Comparison of ENCODE assay signal across 8 cellular contexts in the genomic region with DNA sequence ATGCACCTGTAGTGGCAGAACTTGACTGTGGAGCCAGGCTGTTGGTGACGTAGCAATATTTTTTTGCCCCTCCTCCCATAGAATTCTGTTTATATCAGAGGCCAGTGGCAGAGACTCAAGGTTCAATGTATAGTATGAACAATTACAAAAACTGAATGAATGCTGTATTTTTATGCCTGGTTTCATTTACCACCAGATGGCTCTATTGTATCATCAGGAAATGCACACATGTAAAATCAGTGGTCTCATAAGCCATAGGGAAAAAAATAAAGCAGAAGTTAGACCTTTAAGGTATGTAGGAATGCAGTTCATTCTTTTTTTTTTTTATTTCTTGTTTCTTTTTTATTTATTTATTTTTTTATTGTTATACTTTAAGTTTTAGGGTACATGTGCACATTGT. TPM values are rescaled to one million over a fixed set of nuclear protein-coding genes. Genes with fewer than 3 reads are reported as not detected.
DNase-seq lines count a peak whose midpoint lies in the region; ATAC-seq and TF ChIP-seq lines count a peak whose summit lies in the region.

No MANE protein-coding gene starts in this region.

- H3K27me3 ChIP-seq in Caco-2 (replicated peaks; ENCODE audit: control insufficient read depth, insufficient read depth, low read length) (no peaks in the 10 kb centered on the region), lung (ENCODE audit: control insufficient read depth, insufficient read depth) (no peaks in the 10 kb centered on the region)

- TF ChIP-seq CTCF in Caco-2 (IDR thresholded peaks at IDR 0.05; ENCODE audit: insufficient read depth in 1 of 2, low read depth in 1 of 2, low read length in 1 of 2, severe bottlenecking in 1 of 2, unreplicated experiment in 1 of 2) (peak; percentile 52 to 72), astrocyte of the cerebellum (IDR thresholded peaks at IDR 0.05; ENCODE audit: low read depth, low read length, missing control alignments) (peak; percentile 41), lung (IDR thresholded peaks at IDR 0.05; ENCODE audit: control extremely low read depth, extremely low read depth) (peak; percentile 16)

- no TSS peak for BruUV-seq in Caco-2 (replicated peaks; lab: Mats Ljungman, UMichigan)

- H3K4me1 ChIP-seq in Caco-2 (no peaks in the 10 kb centered on the region), lung (ENCODE audit: control insufficient read depth in 2 of 2, insufficient read depth in 2 of 2, low read length in 2 of 2) (no peaks in the 10 kb centered on the region)

- no peak overlapping the region for H3K4me3 Mint-ChIP-seq in Caco-2 (ENCODE audit: unreplicated experiment)

- WGBS in lung, 2 donors = 76 to 77% methylated on average over 1 of the region's 1 CpG

- H3K27me3 Mint-ChIP-seq in Caco-2 (ENCODE audit: insufficient read depth, unreplicated experiment) = no peaks in the 10 kb centered on the region

- CTCF ChIA-PET in Caco-2 (lab: Charles Lee) = no interaction called here

- intact Hi-C loops in Caco-2 (cut with micrococcal nuclease; ENCODE audit: unreplicated experiment) = loop anchor here (1.0 to 2.0 kb wide), 4 partner anchors 128 to 753 kb away; no protein-coding TSS in a partner anchor

- H3K36me3 ChIP-seq in Caco-2 (ENCODE audit: control insufficient read depth, insufficient read depth, low read length) = no peaks in the 10 kb centered on the region
- no peaks in the 10 kb centered on the region for H3K36me3 ChIP-seq in lung (ENCODE audit: control insufficient read depth in 2 of 2, insufficient read depth in 2 of 2, low read length in 2 of 2)

- no peaks in the 10 kb centered on the region for H3K4me1 Mint-ChIP-seq in Caco-2 (ENCODE audit: low read depth, unreplicated experiment)

- in situ Hi-C loops in astrocyte of the cerebellum (cut with HindIII; ENCODE audit: low sequenced_read_pairs) = no loop called here

- H3K36me3 Mint-ChIP-seq in Caco-2 (ENCODE audit: insufficient read depth, unreplicated experiment) = no peaks in the 10 kb centered on the region

- H3K27ac Mint-ChIP-seq in Caco-2 (ENCODE audit: unreplicated experiment) = no peak overlapping the region

- no peaks in the 10 kb centered on the region for H3K9me3 Mint-ChIP-seq in Caco-2 (ENCODE audit: unreplicated experiment)

- ATAC-seq in lung (ENCODE audit: insufficient read depth, low FRiP score) (no peak), HG03460 (IDR thresholded peaks at IDR 0.05; ENCODE audit: unreplicated experiment) (no peak), GM21526 (IDR thresholded peaks at IDR 0.05; ENCODE audit: low FRiP score, unreplicated experiment) (no peak), GM18870 (IDR thresholded peaks at IDR 0.05; ENCODE audit: unreplicated experiment) (no peak)

- POLR2A ChIA-PET in Caco-2 (lab: Charles Lee) = no interaction called here

- H3K27ac ChIP-seq in lung (ENCODE audit: low read depth in 1 of 2, low read length in 1 of 2) = no peak overlapping the region

- H3K9me3 ChIP-seq in Caco-2 (no peaks in the 10 kb centered on the region), lung (ENCODE audit: control insufficient read depth in 2 of 2, insufficient read depth in 1 of 2, low read length in 1 of 2) (no peaks in the 10 kb centered on the region)

- H3K4me3 ChIP-seq in Caco-2 (ENCODE audit: low read depth, low read length) (no peak overlapping the region), astrocyte of the cerebellum (ENCODE audit: low read depth, low read length) (no peak overlapping the region), lung (no peak overlapping the region)

- DNase-seq in Caco-2 (peak in 1 of 2 experiments; percentile 24), HT-29 (ENCODE audit: low spot score) (peak; percentile 77), astrocyte of the cerebellum (ENCODE audit: low read depth) (peak; percentile 20), lung (ENCODE audit: low spot score) (no peak), NCI-H128 (lab: John Stamatoyannopoulos, UW; ENCODE audit: unreplicated experiment) (no peak)

RNA-seq across cellular contexts. Expression of a gene that starts 43.6 kb away (rescaled TPM):
- total RNA-seq in Caco-2 (2022) (not detected in 2 replicates), lung (under 1 TPM in 1 of 2 donors, not detected in 1; 0.40 TPM)
- total RNA-seq in HT-29 (2014; rRNA removed; shearing (Covaris generic)) = not detected in 2 replicates
- polyA plus RNA-seq in lung = under 1 TPM; 0.08 to 0.47 TPM

Comparison
In these comparisons a context has a peak if more than half of its experiments do, and no peak if none do; other contexts are left out.
1. DNase-seq: peak in HT-29 (single experiment) and astrocyte of the cerebellum (single experiment); none in lung (single experiment) and NCI-H128 (single experiment).
2. Peak in every context shown above with its lines, with median percentiles within 50 percentile points of each other: CTCF ChIP-seq.